8 cellular contexts compared by ENCODE assay signal in genomic region chr3:15332405-15333098, GRCh38. TPM values are rescaled to one million over a fixed set of nuclear protein-coding genes. Genes with fewer than 3 reads are reported as not detected.
A peak's percentile ranks its signal among the peaks of the same experiment; 100 is the strongest.
DNase-seq lines count a peak whose midpoint lies in the region; ATAC-seq and TF ChIP-seq lines count a peak whose summit lies in the region.

Gene SH3BP5 (minus strand): TSS chr3:15332586. CDS start chr3:15332408, 178 bp downstream.

- peak within 1 kb of the TSS; percentile 66 to 84 (median 82) for H3K27ac ChIP-seq in right lobe of liver

- H3K27me3 ChIP-seq in right lobe of liver, result no peaks in the 10 kb centered on the region

- intact Hi-C loops in right lobe of liver (cut with DNase I), result no loop called here

- H3K4me3 ChIP-seq in right lobe of liver, result peak within 1 kb of the TSS; percentile 54 to 77 (median 77)

- ATAC-seq in HG02884 (IDR thresholded peaks at IDR 0.05; ENCODE audit: unreplicated experiment) (peak; percentile 57), right lobe of liver (peak; percentile 91 to 94 (median 93))

- no peaks in the 10 kb centered on the region for H3K36me3 ChIP-seq in right lobe of liver

- no peaks in the 10 kb centered on the region for H3K9me3 ChIP-seq in right lobe of liver

- peak; percentile 65 to 83 (median 77) for TF ChIP-seq CTCF in right lobe of liver (IDR thresholded peaks at IDR 0.05)

- peaks cover 0 to 21% (median 4%) of the 10 kb centered on the region in 4 donors for H3K4me1 ChIP-seq in right lobe of liver

- WGBS in right lobe of liver (ENCODE audit: insufficient coverage, low coverage, low lambda C conversion rate, missing lambda C conversion rate), result 20% methylated on average over 30 of the region's 66 CpGs

- DNase-seq in NCI-H82 (lab: John Stamatoyannopoulos, UW), result peak; percentile 39
- no peak for DNase-seq in NCI-H82 treated with DMSO at 0.1 percent for 48 hours (lab: John Stamatoyannopoulos, UW; ENCODE audit: unreplicated experiment)
- DNase-seq in NCI-H226, result peak; percentile 67
- peak; percentile 53 to 54 for DNase-seq in activated CD4-positive, alpha-beta T cell treated with anti-CD3 and anti-CD28 coated beads, Interleukin-2, amount 50 U/mL, for 24 hours (ENCODE audit: low read depth in 1 of 2, low spot score in 1 of 2)
- peak in 1 of 2 donors; percentile 77 for DNase-seq in dermis microvascular lymphatic vessel endothelial cell (ENCODE audit: low read depth in 2 of 2)
- peak; percentile 81 to 86 (median 85) for DNase-seq in right lobe of liver
- peak; percentile 57 to 72 for DNase-seq in stimulated activated CD4-positive, alpha-beta T cell treated with anti-CD3 and anti-CD28 coated beads, Interleukin-4, amount 100 ng/mL, for 4 hours

- TF ChIP-seq POLR2A in right lobe of liver (IDR thresholded peaks at IDR 0.05), result peak; percentile 79

RNA-seq across cellular contexts. Expression of gene SH3BP5, which starts in this region (rescaled TPM):
- total RNA-seq in dermis microvascular lymphatic vessel endothelial cell (53.1 and 56.3 TPM in 2 replicates), right lobe of liver (10 to 100 TPM in 4 of 6 experiments, 1 to 10 TPM in 2; 8.9 to 19.2 (median 13.8) TPM)
